Comparison of ENCODE assay signal across 34 cellular contexts in genomic region chr4:42561031-42561430, GRCh38.
"Had no signal": no experiment of that assay in that cellular context is flagged by ENCODE, and none has a peak within 500 bp of the region (broad histone marks: within the 10 kb centered on the region; RNA-seq: fewer than 3 reads in every experiment).

No MANE protein-coding gene starts in this region.

- DNase-seq: Karpas-422, Kasumi-1, MG63, MM.1S, MV-4-11, NCI-H1048, NCI-H1092, NCI-H1092 treated with DMSO at 0.1 percent for 48 hours, NCI-H1105, NCI-H1105 treated with DMSO at 0.1 percent for 48 hours, NCI-H1417, NCI-H1417 treated with DMSO at 0.1 percent for 48 hours, NCI-H1436, NCI-H1436 treated with DMSO at 0.1 percent for 48 hours, NCI-H146, NCI-H1694, NCI-H1694 treated with DMSO at 0.1 percent for 48 hours, NCI-H187, NCI-H187 treated with DMSO at 0.1 percent for 48 hours, NCI-H1930, NCI-H2029, NCI-H2029 treated with DMSO at 0.1 percent for 48 hours, NCI-H2081, NCI-H2107, NCI-H2171, NCI-H2171 treated with DMSO at 0.1 percent for 48 hours, NCI-H2227 treated with DMSO at 0.1 percent for 48 hours, NCI-H226, NCI-H345, NCI-H446, NCI-H446 treated with DMSO at 0.1 percent for 48 hours, NCI-H510A, NCI-H510A treated with DMSO at 0.1 percent for 48 hours had no signal

- H3K36me3 ChIP-seq: MG63 had no signal

- H3K4me3 ChIP-seq: MG63 had no signal

- H3K27ac ChIP-seq: KMS-11 had no signal

- H3K9me3 ChIP-seq: MG63 had no signal
